ENCODE assay signal across 9 cellular contexts in the genomic region with DNA sequence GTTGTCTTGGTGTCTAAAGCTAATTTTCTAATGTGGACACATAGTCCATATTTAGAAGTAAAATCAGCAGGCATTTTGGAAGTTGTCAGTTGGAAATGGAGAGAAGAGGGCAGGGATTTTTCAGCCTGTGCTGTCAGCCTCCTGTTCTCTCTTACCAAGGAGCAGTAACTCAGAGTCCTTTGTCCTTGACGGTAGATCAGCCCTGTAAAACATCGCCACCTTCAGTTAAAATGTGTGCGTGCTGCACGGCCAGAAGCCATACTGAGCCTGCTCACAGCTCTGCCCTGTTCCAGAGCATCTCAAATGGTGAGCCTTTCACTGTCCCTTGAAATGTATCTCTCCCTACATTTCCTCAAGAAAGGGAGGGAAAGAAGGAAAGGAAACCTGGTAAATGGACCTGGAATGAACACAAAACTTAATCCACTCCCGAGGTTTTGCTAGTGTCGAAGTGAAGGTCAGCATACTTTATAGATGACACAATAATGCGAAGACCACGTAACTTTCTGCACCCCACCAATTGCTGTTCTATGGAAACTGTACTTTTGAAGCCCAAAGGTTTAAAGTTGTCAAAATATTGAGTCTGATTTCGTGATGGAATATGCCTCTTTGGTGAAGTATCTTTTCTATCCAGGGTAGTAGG.
A peak's percentile ranks its signal among the peaks of the same experiment; 100 is the strongest.
DNase-seq lines count a peak whose midpoint lies in the region; ATAC-seq and TF ChIP-seq lines count a peak whose summit lies in the region.
"Had no signal": no experiment of that assay in that cellular context is flagged by ENCODE, and none has a peak within 500 bp of the region (broad histone marks: within the 10 kb centered on the region; RNA-seq: fewer than 3 reads in every experiment).

No MANE protein-coding gene starts in this region.

- TF ChIP-seq CTCF in GM06990 (IDR thresholded peaks at IDR 0.05; ENCODE audit: insufficient read depth, low read length, poor library complexity, severe bottlenecking) (peak; percentile 75), chondrocyte (IDR thresholded peaks at IDR 0.05) (peak; percentile 83), tibial nerve (IDR thresholded peaks at IDR 0.05) (peak; percentile 28 to 58 (median 45))

- TF ChIP-seq POLR2A in tibial nerve (IDR thresholded peaks at IDR 0.05), result no peak

- 49% methylated on average over 9 of the region's 9 CpGs for WGBS in tibial nerve, 2 donors

- ATAC-seq in GM21423 (IDR thresholded peaks at IDR 0.05; ENCODE audit: unreplicated experiment), result peak; percentile 79
- ATAC-seq in HG03521 (IDR thresholded peaks at IDR 0.05; ENCODE audit: unreplicated experiment), result peak; percentile 61

- H3K9me3 Mint-ChIP-seq in chondrocyte (ENCODE audit: low read depth), result no peaks in the 10 kb centered on the region
- H3K9me3 Mint-ChIP-seq: activated naive CD4-positive, alpha-beta T cell treated with anti-CD3 and anti-CD28 coated beads, Interleukin-2, amount 50 U/mL, for 24 hours; stimulated activated naive CD8-positive, alpha-beta T cell treated with anti-CD3 and anti-CD28 coated beads, Interleukin-15, Interleukin-2, amounts not matched to agents 100 ng/mL and 50 ng/mL, for 24 hours had no signal

- H3K36me3 Mint-ChIP-seq in chondrocyte (ENCODE audit: low read depth), result peaks cover 7% of the 10 kb centered on the region
- H3K36me3 Mint-ChIP-seq: activated naive CD4-positive, alpha-beta T cell treated with anti-CD3 and anti-CD28 coated beads, Interleukin-2, amount 50 U/mL, for 24 hours had no signal

- TF ChIP-seq EP300 in tibial nerve (IDR thresholded peaks at IDR 0.05), result no peak

- H3K4me1 Mint-ChIP-seq in chondrocyte (ENCODE audit: low read depth), result peaks cover 3% of the 10 kb centered on the region
- H3K4me1 Mint-ChIP-seq: activated naive CD4-positive, alpha-beta T cell treated with anti-CD3 and anti-CD28 coated beads, Interleukin-2, amount 50 U/mL, for 24 hours had no signal

- H3K36me3 ChIP-seq in GM06990 (ENCODE audit: control insufficient read depth, insufficient read depth, low read length) (no peaks in the 10 kb centered on the region), tibial nerve (no peaks in the 10 kb centered on the region)

- no peaks in the 10 kb centered on the region for H3K27me3 ChIP-seq in GM06990 (replicated peaks; ENCODE audit: control insufficient read depth, insufficient read depth, low read length)
- H3K27me3 ChIP-seq in tibial nerve, result no peaks in the 10 kb centered on the region

- DNase-seq in GM06990 (ENCODE audit: extremely low read depth, insufficient read length) (peak; percentile 20), NCI-H748 (lab: John Stamatoyannopoulos, UW; ENCODE audit: unreplicated experiment) (peak; percentile 85), chondrocyte (ENCODE audit: low spot score) (no peak), left kidney (ENCODE audit: low read depth, low spot score) (peak; percentile 93), tibial nerve (ENCODE audit: low spot score in 2 of 2) (peak in 1 of 2 donors; percentile 40)

- H3K9me3 ChIP-seq in tibial nerve, result no peaks in the 10 kb centered on the region

- no peak overlapping the region for H3K4me3 Mint-ChIP-seq in chondrocyte (ENCODE audit: unreplicated experiment)
- H3K4me3 Mint-ChIP-seq: activated naive CD4-positive, alpha-beta T cell treated with anti-CD3 and anti-CD28 coated beads, Interleukin-2, amount 50 U/mL, for 24 hours; stimulated activated naive CD8-positive, alpha-beta T cell treated with anti-CD3 and anti-CD28 coated beads, Interleukin-15, Interleukin-2, amounts not matched to agents 100 ng/mL and 50 ng/mL, for 24 hours had no signal

- no peaks in the 10 kb centered on the region for H3K4me1 ChIP-seq in tibial nerve

- H3K27me3 Mint-ChIP-seq in chondrocyte (ENCODE audit: low read depth), result peaks cover 15% of the 10 kb centered on the region

- H3K27ac ChIP-seq in tibial nerve, result no peak overlapping the region

- H3K4me3 ChIP-seq in GM06990 (replicated peaks; ENCODE audit: low read depth, low read length) (no peak overlapping the region), tibial nerve (no peak overlapping the region)

- no peak overlapping the region for H3K27ac Mint-ChIP-seq in chondrocyte (ENCODE audit: unreplicated experiment)
- H3K27ac Mint-ChIP-seq: activated naive CD4-positive, alpha-beta T cell treated with anti-CD3 and anti-CD28 coated beads, Interleukin-2, amount 50 U/mL, for 24 hours; stimulated activated naive CD8-positive, alpha-beta T cell treated with anti-CD3 and anti-CD28 coated beads, Interleukin-15, Interleukin-2, amounts not matched to agents 100 ng/mL and 50 ng/mL, for 24 hours had no signal
